In genomic region chr11:64720640-64721358, GRCh38 we compare ENCODE assay signal across 17 cellular contexts. TPM values are rescaled to one million over a fixed set of nuclear protein-coding genes. Genes with fewer than 3 reads are reported as not detected.
DNase-seq lines count a peak whose midpoint lies in the region; ATAC-seq, FAIRE-seq and TF ChIP-seq lines count a peak whose summit lies in the region.
"Had no signal": no experiment of that assay in that cellular context is flagged by ENCODE, and none has a peak within 500 bp of the region (broad histone marks: within the 10 kb centered on the region; RNA-seq: fewer than 3 reads in every experiment).

No MANE protein-coding gene starts in this region.

- H2AFZ ChIP-seq in HepG2 (ENCODE audit: low read length): no peak overlapping the region

- CTCF ChIA-PET in HepG2 (lab: Yijun Ruan, JAX; ENCODE audit: low intra/inter-chr PET ratio, low total read pairs): no interaction called here

- H3K27ac Mint-ChIP-seq in neural crest cell (ENCODE audit: unreplicated experiment): no peak overlapping the region

- H3K27me3 ChIP-seq in HepG2 (ENCODE audit: control insufficient read depth in 1 of 2, insufficient read depth in 2 of 2, low read length in 2 of 2) (peaks cover 4 to 55% of the 10 kb centered on the region in 2 experiments; a peak in 4 of 5 replicates), right lobe of liver (no peaks in the 10 kb centered on the region), dorsolateral prefrontal cortex (no peaks in the 10 kb centered on the region)

- no TSS peak for BruUV-seq in HepG2 (replicated peaks; lab: Mats Ljungman, UMichigan)

- ATAC-seq in HepG2 (no peak), right lobe of liver (no peak), GM18870 (IDR thresholded peaks at IDR 0.05; ENCODE audit: unreplicated experiment) (no peak), GM21447 (IDR thresholded peaks at IDR 0.05; ENCODE audit: unreplicated experiment) (no peak)

- TF ChIP-seq EP300 in HepG2 (IDR thresholded peaks at IDR 0.05; ENCODE audit: low read depth in 2 of 2, low read length in 2 of 2): no peak
- no peak for TF ChIP-seq EP300 in HepG2 (CRISPR knock-in tag; IDR thresholded peaks at IDR 0.05; ENCODE audit: borderline replicate concordance)

- TF ChIP-seq CTCF in HepG2 (CRISPR knock-in tag; IDR thresholded peaks at IDR 0.05) (no peak), right lobe of liver (IDR thresholded peaks at IDR 0.05) (no peak), dorsolateral prefrontal cortex (IDR thresholded peaks at IDR 0.05 in 54 of 56, conservative IDR thresholded peaks at IDR 0.05 in 2 of 56; ENCODE audit: low read depth in 1 of 56, partially characterized antibody in 56 of 56) (no peak), neural crest cell (conservative IDR thresholded peaks at IDR 0.05) (no peak)

- POLR2A ChIA-PET in HepG2 (lab: Yijun Ruan, JAX): no interaction called here

- H3K4me1 ChIP-seq in HepG2 (ENCODE audit: insufficient read depth, low read length) (peaks cover 25% of the 10 kb centered on the region), right lobe of liver (peaks cover 0 to 27% (median 8%) of the 10 kb centered on the region in 4 donors)

- intact Hi-C loops in HepG2 (cut with micrococcal nuclease; ENCODE audit: unreplicated experiment): no loop called here
- intact Hi-C loops in right lobe of liver (cut with DNase I): no loop called here
- intact Hi-C loops in dorsolateral prefrontal cortex (cut with DNase I): loop anchor here (5.0 kb wide), 1 partner anchor 68 kb away; no protein-coding TSS in a partner anchor

- no peaks in the 10 kb centered on the region for H3K79me2 ChIP-seq in HepG2 (ENCODE audit: insufficient read depth, low read length)

- H3K9ac ChIP-seq in HepG2 (ENCODE audit: insufficient read depth, low read depth, low read length): no peak overlapping the region

- H3K4me2 ChIP-seq in HepG2 (ENCODE audit: low read depth, low read length): no peak overlapping the region

- peak overlapping the region; percentile 48 for H3K4me3 Mint-ChIP-seq in neural crest cell

- H3K9me3 ChIP-seq in HepG2 (ENCODE audit: low read length) (no peaks in the 10 kb centered on the region), right lobe of liver (no peaks in the 10 kb centered on the region)
- H3K9me3 ChIP-seq: SJSA1 had no signal

- H3K36me3 ChIP-seq in HepG2 (replicated peaks in 1 of 2; ENCODE audit: control insufficient read depth in 1 of 2, insufficient read depth in 2 of 2, low read length in 2 of 2): no peaks in the 10 kb centered on the region
- H3K36me3 ChIP-seq in right lobe of liver: no peaks in the 10 kb centered on the region
- H3K36me3 ChIP-seq: SJSA1 had no signal

- no peak overlapping the region for H3K27ac ChIP-seq in HepG2 (ENCODE audit: extremely low read length, insufficient read depth, low read length)
- H3K27ac ChIP-seq in right lobe of liver: no peak overlapping the region
- H3K27ac ChIP-seq in dorsolateral prefrontal cortex: peak overlapping the region in 3 of 59 donors; percentile 38 to 95 (median 58)
- H3K27ac ChIP-seq: RWPE1, SJSA1 had no signal

- no peak for FAIRE-seq in HepG2 (lab: Jason Lieb, UNC)
- FAIRE-seq: GM12892, H54 had no signal

- no peak for TF ChIP-seq RAD21 in HepG2 (CRISPR knock-in tag; IDR thresholded peaks at IDR 0.05)

- WGBS in HepG2 (ENCODE audit: low lambda C conversion rate): 0% methylated on average over 6 of the region's 12 CpGs
- 30% methylated on average over 3 of the region's 12 CpGs for WGBS in right lobe of liver (ENCODE audit: insufficient coverage, low coverage, low lambda C conversion rate, missing lambda C conversion rate)

- H4K20me1 ChIP-seq in HepG2 (ENCODE audit: insufficient read depth, low read length): no peaks in the 10 kb centered on the region

- TF ChIP-seq POLR2A in HepG2 (IDR thresholded peaks at IDR 0.05; ENCODE audit: insufficient read depth in 1 of 2, low read depth in 2 of 2, low read length in 2 of 2) (no peak), right lobe of liver (IDR thresholded peaks at IDR 0.05) (no peak)

- H3K9me3 Mint-ChIP-seq in neural crest cell: no peaks in the 10 kb centered on the region

- peaks cover 81% of the 10 kb centered on the region for H3K27me3 Mint-ChIP-seq in neural crest cell (ENCODE audit: low read depth)

- in situ Hi-C loops in HepG2 (cut with HindIII; ENCODE audit: extremely low pct_ligation_motif_present, low pct_unique_long_range_greater_than_20kb): no loop called here

- no peaks in the 10 kb centered on the region for H3K36me3 Mint-ChIP-seq in neural crest cell (ENCODE audit: low read depth)

- DNase-seq in HepG2 (ENCODE audit: low spot score): no peak
- no peak for DNase-seq in right lobe of liver
- DNase-seq in dorsolateral prefrontal cortex: peak in 1 of 10 donors; percentile 43
- no peak for DNase-seq in neural crest cell (ENCODE audit: low read depth, low spot score)
- no peak for DNase-seq in activated CD4-positive, alpha-beta T cell treated with anti-CD3 and anti-CD28 coated beads for 48 hours
- DNase-seq: DND-41, GDM1, NCI-H1436, NCI-H2227 treated with DMSO at 0.1 percent for 48 hours, NCI-H526 had no signal

- no peak overlapping the region for H3K4me3 ChIP-seq in HepG2 (replicated peaks in 1 of 3; ENCODE audit: insufficient read depth in 1 of 3, low read depth in 2 of 3, low read length in 3 of 3)
- H3K4me3 ChIP-seq in right lobe of liver: no peak overlapping the region
- peak overlapping the region in 45 of 59 donors; percentile 39 to 99 (median 83) for H3K4me3 ChIP-seq in dorsolateral prefrontal cortex
- H3K4me3 ChIP-seq: SJSA1 had no signal

- peaks cover 27% of the 10 kb centered on the region for H3K4me1 Mint-ChIP-seq in neural crest cell

RNA-seq across cellular contexts. Expression of gene NRXN2, which starts 2.2 kb away (rescaled TPM):
- not detected in 2 replicates for total RNA-seq in HepG2 (2016; rRNA removed; fragmentation: Illumina TruSeq; extraction: Trizol)
- total RNA-seq in HepG2 (2016; cell fraction: cytosol; rRNA removed; fragmentation: Illumina TruSeq; extraction: Trizol; ENCODE audit: low read depth): not detected in 2 replicates
- total RNA-seq in HepG2 (2016; cell fraction: insoluble cytoplasmic fraction; rRNA removed; fragmentation: Illumina TruSeq; extraction: Trizol): not detected in 2 replicates
- not detected in 2 replicates for total RNA-seq in HepG2 (2016; cell fraction: membrane; rRNA removed; fragmentation: Illumina TruSeq; extraction: Trizol)
- total RNA-seq in HepG2 (2016; cell fraction: nucleus; rRNA removed; fragmentation: Illumina TruSeq; extraction: Trizol): not detected in 2 replicates
- 0.03 TPM in 1 of 2 replicates, not detected in the other for polyA plus RNA-seq in HepG2 (2011; rRNA removed)
- 0.08 and 0.14 TPM in 2 replicates for polyA plus RNA-seq in HepG2 (2011; cell fraction: cytosol; rRNA removed)
- 0.13 TPM in 1 of 2 replicates, not detected in the other for polyA plus RNA-seq in HepG2 (2011; cell fraction: nucleus; rRNA removed)
- polyA plus RNA-seq in HepG2 (2012): 0.32 and 0.42 TPM in 2 replicates
- not detected in 2 replicates for polyA plus RNA-seq in HepG2 (2016; cell fraction: cytosol; fragmentation: Illumina TruSeq; extraction: Trizol; ENCODE audit: low read depth)
- 0.07 TPM in 1 of 2 replicates, not detected in the other for polyA plus RNA-seq in HepG2 (2016; cell fraction: insoluble cytoplasmic fraction; fragmentation: Illumina TruSeq; extraction: Trizol; ENCODE audit: low read depth)
- polyA plus RNA-seq in HepG2 (2016; cell fraction: membrane; fragmentation: Illumina TruSeq; extraction: Trizol; ENCODE audit: low read depth): not detected in 2 replicates
- polyA plus RNA-seq in HepG2 (2016; cell fraction: nucleus; fragmentation: Illumina TruSeq; extraction: Trizol; ENCODE audit: insufficient read depth, low read depth): not detected in 2 replicates
- polyA minus RNA-seq in HepG2 (2011; rRNA and poly(A)+ RNA removed; ENCODE audit: low replicate concordance): 1.9 TPM in 1 of 2 replicates, not detected in the other
- polyA minus RNA-seq in HepG2 (2011; cell fraction: cytosol; rRNA and poly(A)+ RNA removed): not detected in 2 replicates
- not detected in 2 replicates for polyA minus RNA-seq in HepG2 (2011; cell fraction: nucleus; rRNA and poly(A)+ RNA removed)
- 1 to 10 TPM; 1.6 to 7.7 (median 2.3) TPM for total RNA-seq in right lobe of liver
- 100 to 1,000 TPM; 116 to 339 (median 247) TPM for total RNA-seq in dorsolateral prefrontal cortex
- 8.5 and 10.0 TPM in 2 replicates for total RNA-seq in neural crest cell
- total RNA-seq: SJSA1 had no signal

RNA-seq across cellular contexts. Expression of gene RASGRP2, which starts 23.1 kb away (rescaled TPM):
- not detected in 2 replicates for total RNA-seq in HepG2 (2016; rRNA removed; fragmentation: Illumina TruSeq; extraction: Trizol)
- total RNA-seq in HepG2 (2016; cell fraction: cytosol; rRNA removed; fragmentation: Illumina TruSeq; extraction: Trizol; ENCODE audit: low read depth): not detected in 2 replicates
- total RNA-seq in HepG2 (2016; cell fraction: insoluble cytoplasmic fraction; rRNA removed; fragmentation: Illumina TruSeq; extraction: Trizol): not detected in 2 replicates
- not detected in 2 replicates for total RNA-seq in HepG2 (2016; cell fraction: membrane; rRNA removed; fragmentation: Illumina TruSeq; extraction: Trizol)
- total RNA-seq in HepG2 (2016; cell fraction: nucleus; rRNA removed; fragmentation: Illumina TruSeq; extraction: Trizol): not detected in 2 replicates
- polyA plus RNA-seq in HepG2 (2011; rRNA removed): 0.18 and 0.61 TPM in 2 replicates
- 0.23 TPM in 2 replicates for polyA plus RNA-seq in HepG2 (2011; cell fraction: cytosol; rRNA removed)
- polyA plus RNA-seq in HepG2 (2011; cell fraction: nucleus; rRNA removed): 0.54 and 1.5 TPM in 2 replicates
- 0.38 TPM in 1 of 2 replicates, not detected in the other for polyA plus RNA-seq in HepG2 (2012)
- 0.26 and 0.27 TPM in 2 replicates for polyA plus RNA-seq in HepG2 (2016; cell fraction: cytosol; fragmentation: Illumina TruSeq; extraction: Trizol; ENCODE audit: low read depth)
- polyA plus RNA-seq in HepG2 (2016; cell fraction: insoluble cytoplasmic fraction; fragmentation: Illumina TruSeq; extraction: Trizol; ENCODE audit: low read depth): not detected in 2 replicates
- 0.30 TPM in 1 of 2 replicates, not detected in the other for polyA plus RNA-seq in HepG2 (2016; cell fraction: membrane; fragmentation: Illumina TruSeq; extraction: Trizol; ENCODE audit: low read depth)
- polyA plus RNA-seq in HepG2 (2016; cell fraction: nucleus; fragmentation: Illumina TruSeq; extraction: Trizol; ENCODE audit: insufficient read depth, low read depth): not detected in 2 replicates
- polyA minus RNA-seq in HepG2 (2011; rRNA and poly(A)+ RNA removed; ENCODE audit: low replicate concordance): 0.28 TPM in 1 of 2 replicates, not detected in the other
- polyA minus RNA-seq in HepG2 (2011; cell fraction: cytosol; rRNA and poly(A)+ RNA removed): not detected in 2 replicates
- polyA minus RNA-seq in HepG2 (2011; cell fraction: nucleus; rRNA and poly(A)+ RNA removed): not detected in 2 replicates
- 1 to 10 TPM; 1.6 to 8.1 (median 3.2) TPM for total RNA-seq in right lobe of liver
- total RNA-seq in dorsolateral prefrontal cortex: 10 to 100 TPM; 15.2 to 58.6 (median 32.8) TPM
- total RNA-seq in neural crest cell: 0.93 and 1.5 TPM in 2 replicates
- total RNA-seq: HT1080 had no signal

RNA-seq across cellular contexts. Expression of gene PYGM, which starts 39.0 kb away (rescaled TPM):
- total RNA-seq in HepG2 (2016; rRNA removed; fragmentation: Illumina TruSeq; extraction: Trizol) (0.11 TPM in 1 of 2 replicates, not detected in the other), right lobe of liver (1 to 10 TPM in 1 of 6 experiments, under 1 TPM in 5; 0.24 to 1.4 (median 0.47) TPM), dorsolateral prefrontal cortex (10 to 100 TPM in 111 of 120 experiments, 1 to 10 TPM in 9; 4.6 to 94.1 (median 19.4) TPM), neural crest cell (1.2 TPM in 2 replicates)
- total RNA-seq in HepG2 (2016; cell fraction: cytosol; rRNA removed; fragmentation: Illumina TruSeq; extraction: Trizol; ENCODE audit: low read depth): not detected in 2 replicates
- total RNA-seq in HepG2 (2016; cell fraction: insoluble cytoplasmic fraction; rRNA removed; fragmentation: Illumina TruSeq; extraction: Trizol): 0.06 TPM in 1 of 2 replicates, not detected in the other
- total RNA-seq in HepG2 (2016; cell fraction: membrane; rRNA removed; fragmentation: Illumina TruSeq; extraction: Trizol): not detected in 2 replicates
- total RNA-seq in HepG2 (2016; cell fraction: nucleus; rRNA removed; fragmentation: Illumina TruSeq; extraction: Trizol): 0.13 and 0.16 TPM in 2 replicates
- polyA plus RNA-seq in HepG2 (2011; rRNA removed): 0.12 and 0.13 TPM in 2 replicates
- 0.08 and 0.09 TPM in 2 replicates for polyA plus RNA-seq in HepG2 (2011; cell fraction: cytosol; rRNA removed)
- polyA plus RNA-seq in HepG2 (2011; cell fraction: nucleus; rRNA removed): 0.31 and 0.51 TPM in 2 replicates
- 0.19 and 0.24 TPM in 2 replicates for polyA plus RNA-seq in HepG2 (2012)
- not detected in 2 replicates for polyA plus RNA-seq in HepG2 (2016; cell fraction: cytosol; fragmentation: Illumina TruSeq; extraction: Trizol; ENCODE audit: low read depth)
- not detected in 2 replicates for polyA plus RNA-seq in HepG2 (2016; cell fraction: insoluble cytoplasmic fraction; fragmentation: Illumina TruSeq; extraction: Trizol; ENCODE audit: low read depth)
- not detected in 2 replicates for polyA plus RNA-seq in HepG2 (2016; cell fraction: membrane; fragmentation: Illumina TruSeq; extraction: Trizol; ENCODE audit: low read depth)
- polyA plus RNA-seq in HepG2 (2016; cell fraction: nucleus; fragmentation: Illumina TruSeq; extraction: Trizol; ENCODE audit: insufficient read depth, low read depth): not detected in 2 replicates
- 0.68 and 0.84 TPM in 2 replicates for polyA minus RNA-seq in HepG2 (2011; rRNA and poly(A)+ RNA removed; ENCODE audit: low replicate concordance)
- 0.26 TPM in 1 of 2 replicates, not detected in the other for polyA minus RNA-seq in HepG2 (2011; cell fraction: cytosol; rRNA and poly(A)+ RNA removed)
- polyA minus RNA-seq in HepG2 (2011; cell fraction: nucleus; rRNA and poly(A)+ RNA removed): 0.62 and 0.77 TPM in 2 replicates

RNA-seq across cellular contexts. Expression of gene SF1, which starts 57.5 kb away (rescaled TPM):
- total RNA-seq in HepG2 (2016; rRNA removed; fragmentation: Illumina TruSeq; extraction: Trizol) (42.5 and 70.4 TPM in 2 replicates), right lobe of liver (100 to 1,000 TPM in 5 of 6 experiments, 10 to 100 TPM in 1; 92.7 to 164 (median 141) TPM), dorsolateral prefrontal cortex (100 to 1,000 TPM; 198 to 357 (median 281) TPM), neural crest cell (578 and 592 TPM in 2 replicates)
- 16.0 and 19.1 TPM in 2 replicates for total RNA-seq in HepG2 (2016; cell fraction: cytosol; rRNA removed; fragmentation: Illumina TruSeq; extraction: Trizol; ENCODE audit: low read depth)
- 36.1 and 70.7 TPM in 2 replicates for total RNA-seq in HepG2 (2016; cell fraction: insoluble cytoplasmic fraction; rRNA removed; fragmentation: Illumina TruSeq; extraction: Trizol)
- 45.9 and 46.6 TPM in 2 replicates for total RNA-seq in HepG2 (2016; cell fraction: membrane; rRNA removed; fragmentation: Illumina TruSeq; extraction: Trizol)
- total RNA-seq in HepG2 (2016; cell fraction: nucleus; rRNA removed; fragmentation: Illumina TruSeq; extraction: Trizol): 163 and 180 TPM in 2 replicates
- polyA plus RNA-seq in HepG2 (2011; rRNA removed): 51.9 and 55.5 TPM in 2 replicates
- 14.3 and 16.0 TPM in 2 replicates for polyA plus RNA-seq in HepG2 (2011; cell fraction: cytosol; rRNA removed)
- 223 and 237 TPM in 2 replicates for polyA plus RNA-seq in HepG2 (2011; cell fraction: nucleus; rRNA removed)
- 130 and 151 TPM in 2 replicates for polyA plus RNA-seq in HepG2 (2012)
- polyA plus RNA-seq in HepG2 (2016; cell fraction: cytosol; fragmentation: Illumina TruSeq; extraction: Trizol; ENCODE audit: low read depth): 30.5 and 31.3 TPM in 2 replicates
- 93.3 and 132 TPM in 2 replicates for polyA plus RNA-seq in HepG2 (2016; cell fraction: insoluble cytoplasmic fraction; fragmentation: Illumina TruSeq; extraction: Trizol; ENCODE audit: low read depth)
- 63.8 and 66.4 TPM in 2 replicates for polyA plus RNA-seq in HepG2 (2016; cell fraction: membrane; fragmentation: Illumina TruSeq; extraction: Trizol; ENCODE audit: low read depth)
- polyA plus RNA-seq in HepG2 (2016; cell fraction: nucleus; fragmentation: Illumina TruSeq; extraction: Trizol; ENCODE audit: insufficient read depth, low read depth): 426 and 461 TPM in 2 replicates
- 77.9 and 101 TPM in 2 replicates for polyA minus RNA-seq in HepG2 (2011; rRNA and poly(A)+ RNA removed; ENCODE audit: low replicate concordance)
- polyA minus RNA-seq in HepG2 (2011; cell fraction: cytosol; rRNA and poly(A)+ RNA removed): 31.1 and 32.0 TPM in 2 replicates
- 297 and 338 TPM in 2 replicates for polyA minus RNA-seq in HepG2 (2011; cell fraction: nucleus; rRNA and poly(A)+ RNA removed)

Comparison
In these comparisons a context has a peak if more than half of its experiments do, and no peak if none do; other contexts are left out.
1. H3K4me3 ChIP-seq: peak in dorsolateral prefrontal cortex (45 of 59); none in HepG2 (0 of 3) and right lobe of liver (0 of 3).
2. RNA of gene NRXN2, which starts 2.2 kb away (total RNA-seq): 116 to 339 TPM in dorsolateral prefrontal cortex; 8.5 to 10.0 TPM in neural crest cell, 1.6 to 7.7 TPM in right lobe of liver and not detected in HepG2; every median in the first group is over 10 times any median in the second.
3. intact Hi-C loops: an anchor here in dorsolateral prefrontal cortex (5.0 kb wide); none called in HepG2 and right lobe of liver.